Comparison of ENCODE assay signal across 20 cellular contexts in the genomic region with DNA sequence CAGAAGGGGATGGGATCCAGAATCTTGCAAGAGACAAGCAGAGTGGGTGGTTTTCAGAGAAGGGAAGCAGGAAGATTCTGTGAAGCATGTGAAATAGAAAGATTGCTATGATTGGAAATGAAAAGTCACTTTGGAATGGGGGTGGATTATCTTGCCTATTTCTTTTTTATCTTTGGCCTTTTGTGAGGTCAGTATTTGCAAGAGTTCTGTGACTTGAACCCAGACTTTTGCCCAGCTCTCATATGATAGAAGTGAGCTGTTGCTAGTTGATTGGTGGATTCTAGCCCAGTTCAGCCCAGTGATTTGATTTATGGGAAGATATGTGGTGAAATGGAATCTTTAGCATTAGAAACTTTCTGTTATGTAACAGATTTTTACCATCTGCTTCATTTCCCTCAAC. TPM values are rescaled to one million over a fixed set of nuclear protein-coding genes. Genes with fewer than 3 reads are reported as not detected.
DNase-seq lines count a peak whose midpoint lies in the region; ATAC-seq and TF ChIP-seq lines count a peak whose summit lies in the region.
"Had no signal": no experiment of that assay in that cellular context is flagged by ENCODE, and none has a peak within 500 bp of the region (broad histone marks: within the 10 kb centered on the region; RNA-seq: fewer than 3 reads in every experiment).

No MANE protein-coding gene starts in this region.

- H3K36me3 Mint-ChIP-seq in nephron (ENCODE audit: low read depth) = peaks cover 17% of the 10 kb centered on the region
- H3K36me3 Mint-ChIP-seq: WTC11 had no signal

- H3K4me3 Mint-ChIP-seq in nephron = no peak overlapping the region
- H3K4me3 Mint-ChIP-seq: T-helper 1 cell treated with Interleukin-12 subunit alpha and Interleukin-12 subunit beta and Interleukin-4 antibody, amounts not matched to agents 30 μg/mL and 1 μg/mL, for 36 hours; WTC11 had no signal

- H3K4me1 Mint-ChIP-seq in nephron = peaks cover 13% of the 10 kb centered on the region
- H3K4me1 Mint-ChIP-seq: WTC11 had no signal

- H3K27me3 Mint-ChIP-seq in nephron (ENCODE audit: low read depth) = no peaks in the 10 kb centered on the region

- no peak overlapping the region for H3K4me3 ChIP-seq in cardiac fibroblast (replicated peaks in 1 of 2; ENCODE audit: low read depth in 2 of 2, low read length in 2 of 2)
- H3K4me3 ChIP-seq: mucosa of descending colon, ovary, testis had no signal

- TF ChIP-seq CTCF in cardiac fibroblast (IDR thresholded peaks at IDR 0.05; ENCODE audit: low read depth, low read length) (no peak), nephron (IDR thresholded peaks at IDR 0.05; ENCODE audit: unreplicated experiment in 3 of 3) (no peak)

- H3K9me3 Mint-ChIP-seq in nephron = no peaks in the 10 kb centered on the region
- H3K9me3 Mint-ChIP-seq: T-helper 1 cell treated with Interleukin-12 subunit alpha and Interleukin-12 subunit beta and Interleukin-4 antibody, amounts not matched to agents 30 μg/mL and 1 μg/mL, for 36 hours; WTC11 had no signal

- peak; percentile 76 for DNase-seq in AG20443 (ENCODE audit: low spot score)
- peak; percentile 76 for DNase-seq in LHCN-M2 (ENCODE audit: low read depth)
- DNase-seq in cardiac fibroblast (ENCODE audit: low read depth in 2 of 2) = peak; percentile 46 to 65
- DNase-seq in stimulated activated CD4-positive, alpha-beta T cell treated with anti-CD3 and anti-CD28 coated beads, Interleukin-2, amount 100 ng/mL, for 48 hours = no peak
- no peak for DNase-seq in SIG-M5 (lab: John Stamatoyannopoulos, UW)
- DNase-seq in GOT3 (lab: John Stamatoyannopoulos, UW) = no peak
- no peak for DNase-seq in left ventricle myocardium superior
- DNase-seq: aorta; C1 segment of cervical spinal cord; dermis blood vessel endothelial cell; hypothalamus; mucosa of descending colon; NCI-H1417; ovary; stimulated activated CD4-positive, alpha-beta T cell treated with anti-CD3 and anti-CD28 coated beads, Interleukin-4, amount 100 ng/mL, for 24 hours; stimulated activated CD8-positive, alpha-beta memory T cell treated with anti-CD3 and anti-CD28 coated beads, Interleukin-4, amount 100 ng/mL, for 48 hours; testis had no signal

- peak overlapping the region; percentile 9 to 39 (median 29) for H3K27ac Mint-ChIP-seq in nephron
- H3K27ac Mint-ChIP-seq: T-helper 1 cell treated with Interleukin-12 subunit alpha and Interleukin-12 subunit beta and Interleukin-4 antibody, amounts not matched to agents 30 μg/mL and 1 μg/mL, for 36 hours; WTC11 had no signal

- ATAC-seq in left ventricle myocardium superior = no peak
- ATAC-seq: mucosa of descending colon, WTC11 had no signal

- intact Hi-C loops in left ventricle myocardium superior (cut with micrococcal nuclease) = no loop called here

RNA-seq across cellular contexts. Expression of gene ENTPD7, which starts 17.1 kb away (rescaled TPM):
- total RNA-seq in LHCN-M2 (2014; rRNA removed) (7.4 and 8.0 TPM in 2 replicates), left ventricle myocardium superior (2.7 TPM)
- polyA plus RNA-seq in LHCN-M2 (2012) = 3.1 TPM

RNA-seq across cellular contexts. Expression of gene COX15, which starts 55.5 kb away (rescaled TPM):
- 37.7 and 39.0 TPM in 2 replicates for total RNA-seq in LHCN-M2 (2014; rRNA removed)
- polyA plus RNA-seq in LHCN-M2 (2012) = 18.8 TPM
- total RNA-seq in left ventricle myocardium superior = 35.7 TPM

RNA-seq across cellular contexts. Expression of gene CUTC, which starts 55.6 kb away (rescaled TPM):
- total RNA-seq in LHCN-M2 (2014; rRNA removed) = 18.9 and 20.6 TPM in 2 replicates
- 9.9 TPM for polyA plus RNA-seq in LHCN-M2 (2012)
- 36.9 TPM for total RNA-seq in left ventricle myocardium superior

RNA-seq across cellular contexts. Expression of gene SLC25A28, which starts 56.2 kb away (rescaled TPM):
- total RNA-seq in LHCN-M2 (2014; rRNA removed) (15.9 and 16.0 TPM in 2 replicates), left ventricle myocardium superior (43.1 TPM)
- 17.5 TPM for polyA plus RNA-seq in LHCN-M2 (2012)

Comparison
In these comparisons a context has a peak if more than half of its experiments do, and no peak if none do; other contexts are left out.
1. DNase-seq: peak in AG20443 (single experiment), LHCN-M2 (single experiment) and cardiac fibroblast (2 of 2); none in stimulated activated CD4-positive, alpha-beta T cell treated with anti-CD3 and anti-CD28 coated beads, Interleukin-2, amount 100 ng/mL, for 48 hours (0 of 2), SIG-M5 (single experiment), GOT3 (single experiment) and left ventricle myocardium superior (single experiment).